ENCODE assay signal across 1 cellular context in the genomic region with DNA sequence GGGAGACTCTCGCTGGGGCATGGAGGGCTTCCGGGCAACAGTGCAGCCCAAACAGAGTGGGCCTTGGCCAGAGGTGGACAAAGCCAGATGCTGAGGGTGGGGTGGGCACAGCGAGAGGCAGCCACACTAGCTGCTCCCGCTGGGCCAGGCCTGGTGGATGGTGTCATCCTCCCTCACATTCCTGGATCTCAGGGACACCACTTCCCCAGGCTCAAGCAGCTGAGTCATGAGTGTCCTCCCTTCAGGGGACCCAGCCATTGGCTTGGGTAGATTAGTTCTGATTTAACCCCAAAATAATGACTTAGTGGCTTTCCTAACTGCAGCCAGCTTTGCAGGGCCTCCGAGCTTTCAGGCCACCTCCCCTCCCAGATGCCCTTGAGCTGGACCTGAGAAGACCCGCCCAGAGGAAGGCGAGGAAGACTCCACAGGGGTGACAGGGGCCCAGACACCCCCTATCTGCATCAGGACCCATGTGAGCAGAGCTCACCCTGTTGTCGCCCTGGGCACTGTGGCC.
TF ChIP-seq lines count a peak whose summit lies in the region.

No MANE protein-coding gene starts in this region.

TF ChIP-seq in HEK293, 187 proteins besides CTCF, POLR2A, EP300 and RAD21 (continued from another document):
- TF ChIP-seq ZNF529 (tag by site-specific recombination; IDR thresholded peaks at IDR 0.05; ENCODE audit: insufficient replicate concordance) (no peak), ZFP69B (tag by site-specific recombination; IDR thresholded peaks at IDR 0.05) (no peak), ZNF280C (tag by site-specific recombination; IDR thresholded peaks at IDR 0.05) (no peak), ZFP3 (tag by site-specific recombination; IDR thresholded peaks at IDR 0.05; ENCODE audit: low read depth) (no peak), KLF10 (tag by site-specific recombination; IDR thresholded peaks at IDR 0.05) (no peak), ZIC2 (tag by site-specific recombination; IDR thresholded peaks at IDR 0.05) (peak; percentile 48), ZNF140 (tag by site-specific recombination; IDR thresholded peaks at IDR 0.05) (no peak), ZNF664 (tag by site-specific recombination; IDR thresholded peaks at IDR 0.05) (no peak), ZBTB10 (tag by site-specific recombination; IDR thresholded peaks at IDR 0.05) (no peak), HOXA7 (CRISPR knock-in tag; IDR thresholded peaks at IDR 0.05; ENCODE audit: borderline replicate concordance) (no peak)
- TF ChIP-seq, protein P1, sequence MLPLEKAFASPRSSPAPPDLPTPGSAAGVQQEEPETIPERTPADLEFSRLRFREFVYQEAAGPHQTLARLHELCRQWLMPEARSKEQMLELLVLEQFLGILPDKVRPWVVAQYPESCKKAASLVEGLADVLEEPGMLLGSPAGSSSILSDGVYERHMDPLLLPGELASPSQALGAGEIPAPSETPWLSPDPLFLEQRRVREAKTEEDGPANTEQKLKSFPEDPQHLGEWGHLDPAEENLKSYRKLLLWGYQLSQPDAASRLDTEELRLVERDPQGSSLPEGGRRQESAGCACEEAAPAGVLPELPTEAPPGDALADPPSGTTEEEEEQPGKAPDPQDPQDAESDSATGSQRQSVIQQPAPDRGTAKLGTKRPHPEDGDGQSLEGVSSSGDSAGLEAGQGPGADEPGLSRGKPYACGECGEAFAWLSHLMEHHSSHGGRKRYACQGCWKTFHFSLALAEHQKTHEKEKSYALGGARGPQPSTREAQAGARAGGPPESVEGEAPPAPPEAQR (tag by site-specific recombination; IDR thresholded peaks at IDR 0.05) = no peak
- TF ChIP-seq, protein P2, sequence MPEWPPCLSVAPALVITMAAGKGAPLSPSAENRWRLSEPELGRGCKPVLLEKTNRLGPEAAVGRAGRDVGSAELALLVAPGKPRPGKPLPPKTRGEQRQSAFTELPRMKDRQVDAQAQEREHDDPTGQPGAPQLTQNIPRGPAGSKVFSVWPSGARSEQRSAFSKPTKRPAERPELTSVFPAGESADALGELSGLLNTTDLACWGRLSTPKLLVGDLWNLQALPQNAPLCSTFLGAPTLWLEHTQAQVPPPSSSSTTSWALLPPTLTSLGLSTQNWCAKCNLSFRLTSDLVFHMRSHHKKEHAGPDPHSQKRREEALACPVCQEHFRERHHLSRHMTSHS (tag by site-specific recombination; IDR thresholded peaks at IDR 0.05) = no peak
- TF ChIP-seq, protein P3, sequence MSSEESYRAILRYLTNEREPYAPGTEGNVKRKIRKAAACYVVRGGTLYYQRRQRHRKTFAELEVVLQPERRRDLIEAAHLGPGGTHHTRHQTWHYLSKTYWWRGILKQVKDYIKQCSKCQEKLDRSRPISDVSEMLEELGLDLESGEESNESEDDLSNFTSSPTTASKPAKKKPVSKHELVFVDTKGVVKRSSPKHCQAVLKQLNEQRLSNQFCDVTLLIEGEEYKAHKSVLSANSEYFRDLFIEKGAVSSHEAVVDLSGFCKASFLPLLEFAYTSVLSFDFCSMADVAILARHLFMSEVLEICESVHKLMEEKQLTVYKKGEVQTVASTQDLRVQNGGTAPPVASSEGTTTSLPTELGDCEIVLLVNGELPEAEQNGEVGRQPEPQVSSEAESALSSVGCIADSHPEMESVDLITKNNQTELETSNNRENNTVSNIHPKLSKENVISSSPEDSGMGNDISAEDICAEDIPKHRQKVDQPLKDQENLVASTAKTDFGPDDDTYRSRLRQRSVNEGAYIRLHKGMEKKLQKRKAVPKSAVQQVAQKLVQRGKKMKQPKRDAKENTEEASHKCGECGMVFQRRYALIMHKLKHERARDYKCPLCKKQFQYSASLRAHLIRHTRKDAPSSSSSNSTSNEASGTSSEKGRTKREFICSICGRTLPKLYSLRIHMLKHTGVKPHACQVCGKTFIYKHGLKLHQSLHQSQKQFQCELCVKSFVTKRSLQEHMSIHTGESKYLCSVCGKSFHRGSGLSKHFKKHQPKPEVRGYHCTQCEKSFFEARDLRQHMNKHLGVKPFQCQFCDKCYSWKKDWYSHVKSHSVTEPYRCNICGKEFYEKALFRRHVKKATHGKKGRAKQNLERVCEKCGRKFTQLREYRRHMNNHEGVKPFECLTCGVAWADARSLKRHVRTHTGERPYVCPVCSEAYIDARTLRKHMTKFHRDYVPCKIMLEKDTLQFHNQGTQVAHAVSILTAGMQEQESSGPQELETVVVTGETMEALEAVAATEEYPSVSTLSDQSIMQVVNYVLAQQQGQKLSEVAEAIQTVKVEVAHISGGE (tag by site-specific recombination; conservative IDR thresholded peaks at IDR 0.05; ENCODE audit: low read depth) = no peak
